Comparison of ENCODE assay signal across 8 cellular contexts in genomic region chr17:46101785-46102617, GRCh38.
DNase-seq lines count a peak whose midpoint lies in the region; ATAC-seq and TF ChIP-seq lines count a peak whose summit lies in the region.
"Not testable (repeated sequence)": the region's sequence is repeated elsewhere in the genome, so short reads cannot be mapped to it uniquely, and the experiment has no call there.

No MANE protein-coding gene starts in this region.

- in situ Hi-C loops in IMR-90 (cut with MboI; ENCODE audit: low sequenced_read_pairs) = not testable (repeated sequence)

- H3K27me3 Mint-ChIP-seq in CD8-positive, alpha-beta T cell (ENCODE audit: low read depth); T-helper 2 cell treated with Interferon-gamma antibody and Interleukin-4, amounts not matched to agents 5 μg/mL and 100 μg/mL, for 36 hours (ENCODE audit: low read depth); endothelial cell (ENCODE audit: unreplicated experiment); immature natural killer cell (ENCODE audit: low read depth in 3 of 3); natural killer cell treated with Interleukin-12 subunit alpha and Interleukin-12 subunit beta and Interleukin-15 and Interleukin-18, amount 100 ng/mL, for 72 hours; stimulated activated naive B cell treated with anti-CD40 and anti-IgM and Interleukin-4, amounts not matched to agents 10 μg/mL and 1 μg/mL and 100 μg/mL, for 72 hours: not testable (repeated sequence)

- H4K5ac ChIP-seq in IMR-90 (ENCODE audit: low read depth, low read length) = not testable (repeated sequence)

- H3K27ac ChIP-seq in CD8-positive, alpha-beta T cell (ENCODE audit: low read depth, low read length) = not testable (repeated sequence)
- H3K27ac ChIP-seq in IMR-90 (ENCODE audit: insufficient read depth, low read length) (peak overlapping the region; percentile 58; the same call in 1 of the 2 replicates), adrenal gland (peak overlapping the region in 3 of 5 donors; percentile 45 to 79 (median 49))

- H3K14ac ChIP-seq in IMR-90 (replicated peaks; ENCODE audit: low read depth, low read length) = not testable (repeated sequence)

- not testable (repeated sequence) for ATAC-seq in CD8-positive, alpha-beta T cell; IMR-90 (ENCODE audit: low read depth); natural killer cell treated with Interleukin-12 subunit alpha and Interleukin-12 subunit beta and Interleukin-15 and Interleukin-18, amount 100 ng/mL, for 72 hours; stimulated activated naive B cell treated with anti-CD40 and anti-IgM and Interleukin-4, amounts not matched to agents 10 μg/mL and 1 μg/mL and 100 μg/mL, for 72 hours (replicated peaks)

- not testable (repeated sequence) for H2AK5ac ChIP-seq in IMR-90 (ENCODE audit: low read depth, low read length)

- H3K56ac ChIP-seq in IMR-90 (ENCODE audit: extremely low read depth, insufficient read depth, low read length) = not testable (repeated sequence)

- POLR2A ChIA-PET in CD8-positive, alpha-beta T cell (lab: Charles Lee) = interaction anchor here (0.6 kb wide), 1 partner anchor 11 kb away, joined by 3 read pairs; no protein-coding TSS in a partner anchor
- POLR2A ChIA-PET in IMR-90 (lab: Charles Lee; ENCODE audit: unreplicated experiment) = not testable (repeated sequence)

- not testable (repeated sequence) for H4K8ac ChIP-seq in IMR-90 (ENCODE audit: low read depth in 2 of 2, low read length in 2 of 2)

- no CpG with 5 or more reads among the region's 9 CpGs for WGBS in IMR-90 (ENCODE audit: extremely low coverage in 2 of 2, insufficient read length in 1 of 2), 2 experiments
- 54 to 60% (median 55%) methylated on average over 5 to 9 of the region's 9 CpGs for whole genome bisulfite sequencing in adrenal gland, 4 donors

- H3K27me3 ChIP-seq in CD8-positive, alpha-beta T cell (ENCODE audit: insufficient read depth, low read length); IMR-90 (ENCODE audit: control insufficient read depth, insufficient read depth, low read length); adrenal gland: not testable (repeated sequence)

- peaks cover 92% of the 10 kb centered on the region for H4K20me1 ChIP-seq in IMR-90 (ENCODE audit: insufficient read depth, low read length)

- BruUV-seq in IMR-90 (replicated peaks; lab: Mats Ljungman, UMichigan) = not testable (repeated sequence)

- dilution Hi-C loops in IMR-90 (cut with HindIII; ENCODE audit: low sequenced_read_pairs, unreplicated experiment) = not testable (repeated sequence)

- H3K36me3 ChIP-seq in CD8-positive, alpha-beta T cell (ENCODE audit: insufficient read depth, low read length); IMR-90 (ENCODE audit: control insufficient read depth, insufficient read depth, low read length); adrenal gland (replicated peaks in 1 of 2): not testable (repeated sequence)

- H3K4ac ChIP-seq in IMR-90 (ENCODE audit: low read depth, low read length) = not testable (repeated sequence)

- H2AK9ac ChIP-seq in IMR-90 (replicated peaks; ENCODE audit: low read depth, low read length, poor library complexity) = not testable (repeated sequence)

- H3K4me2 ChIP-seq in IMR-90 (ENCODE audit: low read depth, low read length) = not testable (repeated sequence)

- not testable (repeated sequence) for H4K91ac ChIP-seq in IMR-90 (ENCODE audit: insufficient read depth, low read depth, low read length)

- TF ChIP-seq POLR2A in IMR-90 (IDR thresholded peaks at IDR 0.05; ENCODE audit: low read depth, low read length); adrenal gland (IDR thresholded peaks at IDR 0.05): not testable (repeated sequence)

- H2AFZ ChIP-seq in IMR-90 (replicated peaks; ENCODE audit: low read length, poor library complexity) = not testable (repeated sequence)

- not testable (repeated sequence) for H3K4me3 ChIP-seq in CD8-positive, alpha-beta T cell (ENCODE audit: low read depth, low read length); IMR-90 (ENCODE audit: insufficient read depth, low read depth, low read length); adrenal gland

- not testable (repeated sequence) for TF ChIP-seq RAD21 in IMR-90 (IDR thresholded peaks at IDR 0.05; ENCODE audit: low read length)

- H3K9me3 ChIP-seq in CD8-positive, alpha-beta T cell (ENCODE audit: low read length); IMR-90 (ENCODE audit: control insufficient read depth, insufficient read depth, low read length); adrenal gland (replicated peaks in 1 of 3): not testable (repeated sequence)

- H2BK5ac ChIP-seq in IMR-90 (ENCODE audit: low read depth, low read length, poor library complexity, severe bottlenecking) = peak overlapping the region; percentile 44

- not testable (repeated sequence) for H3K9me3 Mint-ChIP-seq in CD8-positive, alpha-beta T cell; T-helper 2 cell treated with Interferon-gamma antibody and Interleukin-4, amounts not matched to agents 5 μg/mL and 100 μg/mL, for 36 hours; endothelial cell (ENCODE audit: unreplicated experiment); immature natural killer cell; natural killer cell treated with Interleukin-12 subunit alpha and Interleukin-12 subunit beta and Interleukin-15 and Interleukin-18, amount 100 ng/mL, for 72 hours; stimulated activated naive B cell treated with anti-CD40 and anti-IgM and Interleukin-4, amounts not matched to agents 10 μg/mL and 1 μg/mL and 100 μg/mL, for 72 hours

- H3K4me1 ChIP-seq in CD8-positive, alpha-beta T cell (ENCODE audit: insufficient read depth, low read length) = peaks cover 48% of the 10 kb centered on the region
- not testable (repeated sequence) for H3K4me1 ChIP-seq in IMR-90 (ENCODE audit: control insufficient read depth, insufficient read depth, low read length)
- H3K4me1 ChIP-seq in adrenal gland (replicated peaks in 1 of 2) = peaks cover 29 to 58% of the 10 kb centered on the region in 2 donors

- not testable (repeated sequence) for H3K36me3 Mint-ChIP-seq in CD8-positive, alpha-beta T cell; T-helper 2 cell treated with Interferon-gamma antibody and Interleukin-4, amounts not matched to agents 5 μg/mL and 100 μg/mL, for 36 hours (ENCODE audit: low read depth); endothelial cell (ENCODE audit: low read depth, unreplicated experiment); immature natural killer cell; natural killer cell treated with Interleukin-12 subunit alpha and Interleukin-12 subunit beta and Interleukin-15 and Interleukin-18, amount 100 ng/mL, for 72 hours; stimulated activated naive B cell treated with anti-CD40 and anti-IgM and Interleukin-4, amounts not matched to agents 10 μg/mL and 1 μg/mL and 100 μg/mL, for 72 hours

- peaks cover 3 to 67% of the 10 kb centered on the region in 2 experiments; a peak in 3 of 4 replicates for H3K79me1 ChIP-seq in IMR-90 (ENCODE audit: low read depth in 1 of 2, low read length in 2 of 2)

- intact Hi-C loops in CD8-positive, alpha-beta T cell (cut with DNase I, micrococcal nuclease); IMR-90 (cut with micrococcal nuclease); adrenal gland (cut with DNase I): not testable (repeated sequence)

- peak overlapping the region; percentile 60 for H3K27ac Mint-ChIP-seq in CD8-positive, alpha-beta T cell
- H3K27ac Mint-ChIP-seq in T-helper 2 cell treated with Interferon-gamma antibody and Interleukin-4, amounts not matched to agents 5 μg/mL and 100 μg/mL, for 36 hours = peak overlapping the region; percentile 8
- peak overlapping the region; percentile 14 for H3K27ac Mint-ChIP-seq in endothelial cell (ENCODE audit: unreplicated experiment)
- peak overlapping the region; percentile 12 to 78 (median 54) for H3K27ac Mint-ChIP-seq in immature natural killer cell
- peak overlapping the region; percentile 48 to 84 for H3K27ac Mint-ChIP-seq in natural killer cell treated with Interleukin-12 subunit alpha and Interleukin-12 subunit beta and Interleukin-15 and Interleukin-18, amount 100 ng/mL, for 72 hours
- peak overlapping the region; percentile 7 for H3K27ac Mint-ChIP-seq in stimulated activated naive B cell treated with anti-CD40 and anti-IgM and Interleukin-4, amounts not matched to agents 10 μg/mL and 1 μg/mL and 100 μg/mL, for 72 hours

- H3K9ac ChIP-seq in IMR-90 (ENCODE audit: low read depth, low read length) = not testable (repeated sequence)

- H3K18ac ChIP-seq in IMR-90 (ENCODE audit: low read depth, low read length) = not testable (repeated sequence)

- H3K4me1 Mint-ChIP-seq in CD8-positive, alpha-beta T cell (ENCODE audit: low read depth) = peaks cover 84% of the 10 kb centered on the region
- H3K4me1 Mint-ChIP-seq in T-helper 2 cell treated with Interferon-gamma antibody and Interleukin-4, amounts not matched to agents 5 μg/mL and 100 μg/mL, for 36 hours (ENCODE audit: low read depth) = peaks cover 48% of the 10 kb centered on the region
- H3K4me1 Mint-ChIP-seq in endothelial cell (ENCODE audit: unreplicated experiment) (peaks cover 46% of the 10 kb centered on the region), immature natural killer cell (peaks cover 81 to 93% of the 10 kb centered on the region in 2 donors)
- peaks cover 55 to 61% of the 10 kb centered on the region in 2 donors for H3K4me1 Mint-ChIP-seq in natural killer cell treated with Interleukin-12 subunit alpha and Interleukin-12 subunit beta and Interleukin-15 and Interleukin-18, amount 100 ng/mL, for 72 hours (ENCODE audit: low read depth in 2 of 2)
- peaks cover 36 to 70% of the 10 kb centered on the region in 2 donors for H3K4me1 Mint-ChIP-seq in stimulated activated naive B cell treated with anti-CD40 and anti-IgM and Interleukin-4, amounts not matched to agents 10 μg/mL and 1 μg/mL and 100 μg/mL, for 72 hours

- H3K9me1 ChIP-seq in IMR-90 (ENCODE audit: insufficient read depth, low read length) = not testable (repeated sequence)

- not testable (repeated sequence) for H2BK20ac ChIP-seq in IMR-90 (ENCODE audit: low read depth, low read length)

- CTCF ChIA-PET in CD8-positive, alpha-beta T cell (lab: Charles Lee); IMR-90 (lab: Yijun Ruan, JAX): not testable (repeated sequence)

- H2BK15ac ChIP-seq in IMR-90 (ENCODE audit: low read depth, low read length) = not testable (repeated sequence)

- TF ChIP-seq CTCF in CD8-positive, alpha-beta T cell (IDR thresholded peaks at IDR 0.05); IMR-90 (conservative IDR thresholded peaks at IDR 0.05; ENCODE audit: low read depth, low read length); adrenal gland (IDR thresholded peaks at IDR 0.05); endothelial cell (IDR thresholded peaks at IDR 0.05; ENCODE audit: unreplicated experiment): not testable (repeated sequence)

- peak overlapping the region; percentile 27 for H3K4me3 Mint-ChIP-seq in CD8-positive, alpha-beta T cell
- H3K4me3 Mint-ChIP-seq in T-helper 2 cell treated with Interferon-gamma antibody and Interleukin-4, amounts not matched to agents 5 μg/mL and 100 μg/mL, for 36 hours; endothelial cell (ENCODE audit: unreplicated experiment); natural killer cell treated with Interleukin-12 subunit alpha and Interleukin-12 subunit beta and Interleukin-15 and Interleukin-18, amount 100 ng/mL, for 72 hours; stimulated activated naive B cell treated with anti-CD40 and anti-IgM and Interleukin-4, amounts not matched to agents 10 μg/mL and 1 μg/mL and 100 μg/mL, for 72 hours: not testable (repeated sequence)
- H3K4me3 Mint-ChIP-seq in immature natural killer cell = peak overlapping the region in 3 of 5 donors; percentile 1 to 14 (median 12)

- not testable (repeated sequence) for H3K23ac ChIP-seq in IMR-90 (ENCODE audit: low read depth, low read length)

- not testable (repeated sequence) for H2BK120ac ChIP-seq in IMR-90 (ENCODE audit: low read depth, low read length)

- not testable (repeated sequence) for DNase-seq in CD8-positive, alpha-beta T cell; IMR-90; T-helper 2 cell treated with Interferon-gamma antibody and Interleukin-4, amounts not matched to agents 5 μg/mL and 100 μg/mL, for 36 hours (ENCODE audit: low spot score); adrenal gland; endothelial cell (ENCODE audit: low spot score); immature natural killer cell; natural killer cell treated with Interleukin-12 subunit alpha and Interleukin-12 subunit beta and Interleukin-15 and Interleukin-18, amount 100 ng/mL, for 72 hours (ENCODE audit: low spot score); stimulated activated naive B cell treated with anti-CD40 and anti-IgM and Interleukin-4, amounts not matched to agents 10 μg/mL and 1 μg/mL and 100 μg/mL, for 72 hours

Comparison
In these comparisons a context has a peak if more than half of its experiments do, and no peak if none do; other contexts are left out.
1. H3K27ac Mint-ChIP-seq: peak in every context shown above with its lines; median percentile 66 in natural killer cell treated with Interleukin-12 subunit alpha and Interleukin-12 subunit beta and Interleukin-15 and Interleukin-18, amount 100 ng/mL, for 72 hours; 60 in CD8-positive, alpha-beta T cell; 54 in immature natural killer cell; 14 in endothelial cell; 8 in T-helper 2 cell treated with Interferon-gamma antibody and Interleukin-4, amounts not matched to agents 5 μg/mL and 100 μg/mL, for 36 hours; 7 in stimulated activated naive B cell treated with anti-CD40 and anti-IgM and Interleukin-4, amounts not matched to agents 10 μg/mL and 1 μg/mL and 100 μg/mL, for 72 hours.